In genomic region chr3:160837394-160837975, GRCh38 we compare ENCODE assay signal across 18 cellular contexts.
DNase-seq lines count a peak whose midpoint lies in the region; ATAC-seq, FAIRE-seq and TF ChIP-seq lines count a peak whose summit lies in the region.
"Had no signal": no experiment of that assay in that cellular context is flagged by ENCODE, and none has a peak within 500 bp of the region (broad histone marks: within the 10 kb centered on the region; RNA-seq: fewer than 3 reads in every experiment).

No MANE protein-coding gene starts in this region.

- H3K4me3 ChIP-seq in GM12865 (ENCODE audit: low read depth, low read length): no peak overlapping the region
- H3K4me3 ChIP-seq in Loucy (ENCODE audit: low read length, poor library complexity, severe bottlenecking): peak overlapping the region; percentile 25
- no peak overlapping the region for H3K4me3 ChIP-seq in GM12878

- 17% methylated on average over 3 of the region's 3 CpGs for WGBS in GM12878 (ENCODE audit: insufficient coverage, insufficient replicate concordance, low lambda C conversion rate, missing lambda C conversion rate)

- no peaks in the 10 kb centered on the region for H3K36me3 ChIP-seq in Loucy (ENCODE audit: insufficient read depth, low read length)
- no peaks in the 10 kb centered on the region for H3K36me3 ChIP-seq in GM12878 (ENCODE audit: control insufficient read depth in 2 of 2, insufficient read depth in 2 of 2, low read length in 1 of 2)

- H3K9ac ChIP-seq in Loucy (ENCODE audit: low read depth, low read length, poor library complexity, severe bottlenecking) (no peak overlapping the region), GM12878 (ENCODE audit: control insufficient read depth, insufficient read depth, low read length) (no peak overlapping the region)

- H3K79me2 ChIP-seq in Loucy (ENCODE audit: insufficient read depth, low read length): no peaks in the 10 kb centered on the region
- no peaks in the 10 kb centered on the region for H3K79me2 ChIP-seq in GM12878 (ENCODE audit: control insufficient read depth, insufficient read depth, low read length)

- CTCF ChIA-PET in GM12878 (lab: Yijun Ruan, JAX): no interaction called here

- intact Hi-C loops in GM12878 (cut with micrococcal nuclease; ENCODE audit: unreplicated experiment): no loop called here
- intact Hi-C loops in activated T-helper 2 cell treated with anti-CD3 and anti-CD28 coated beads, Interferon-gamma antibody, Interleukin-2, Interleukin-4, amounts not matched to agents 10 μg/mL and 5 μg/mL and 100 μg/mL, durations not matched to agents 14 hours and 24 hours and 36 hours (cut with micrococcal nuclease): no loop called here

- H3K27me3 ChIP-seq in Loucy (ENCODE audit: insufficient read depth, low read length, poor library complexity, severe bottlenecking): no peaks in the 10 kb centered on the region
- no peaks in the 10 kb centered on the region for H3K27me3 ChIP-seq in GM12878 (replicated peaks in 1 of 2; ENCODE audit: control insufficient read depth in 2 of 2, insufficient read depth in 2 of 2, low read length in 1 of 2)

- POLR2A ChIA-PET in GM12878 (lab: Charles Lee): no interaction called here

- in situ Hi-C loops in GM12878 (cut with MboI): no loop called here

- no peak for TF ChIP-seq POLR2A in GM12878 (IDR thresholded peaks at IDR 0.05; ENCODE audit: low read depth, low read length)

- no peak overlapping the region for H3K27ac ChIP-seq in GM12878 (ENCODE audit: control insufficient read depth, insufficient read depth)

- no peak for FAIRE-seq in GM12878 (lab: Jason Lieb, UNC)
- FAIRE-seq: GM12892, islet of Langerhans had no signal

- H3K4me1 ChIP-seq in Loucy (ENCODE audit: insufficient read depth, low read length, poor library complexity, severe bottlenecking) (peaks cover 22% of the 10 kb centered on the region), GM12878 (ENCODE audit: control insufficient read depth, insufficient read depth, low read length) (no peaks in the 10 kb centered on the region)

- H4K20me1 ChIP-seq in Loucy (ENCODE audit: insufficient read depth, low read length, poor library complexity, severe bottlenecking): no peaks in the 10 kb centered on the region
- H4K20me1 ChIP-seq in GM12878 (ENCODE audit: control insufficient read depth, insufficient read depth): no peaks in the 10 kb centered on the region

- no peaks in the 10 kb centered on the region for H3K27me3 Mint-ChIP-seq in nephron (ENCODE audit: low read depth)
- no peaks in the 10 kb centered on the region for H3K27me3 Mint-ChIP-seq in activated T-helper 2 cell treated with anti-CD3 and anti-CD28 coated beads, Interferon-gamma antibody, Interleukin-2, Interleukin-4, amounts not matched to agents 10 μg/mL and 5 μg/mL and 100 μg/mL, durations not matched to agents 14 hours and 24 hours and 36 hours (ENCODE audit: low read depth)
- H3K27me3 Mint-ChIP-seq: B cell had no signal

- peak overlapping the region; percentile 59 for H3K4me2 ChIP-seq in Loucy (ENCODE audit: low read depth, low read length, poor library complexity, severe bottlenecking)
- H3K4me2 ChIP-seq in GM12878 (ENCODE audit: control insufficient read depth, insufficient read depth): no peak overlapping the region

- TF ChIP-seq EP300 in GM12878 (IDR thresholded peaks at IDR 0.05; ENCODE audit: borderline replicate concordance in 1 of 2, control insufficient read depth in 1 of 2, low read depth in 2 of 2, low read length in 2 of 2): no peak

- no peaks in the 10 kb centered on the region for H3K9me2 ChIP-seq in Loucy (replicated peaks; ENCODE audit: low read depth, low read length)

- H2AFZ ChIP-seq in Loucy (ENCODE audit: low read length) (0 out of 2 replicates have a peak overlapping the region, but pooled peaks have one; percentile 19), GM12878 (ENCODE audit: control insufficient read depth, low read depth, low read length) (no peak overlapping the region)

- RAD21 ChIA-PET in GM12878 (lab: Charles Lee; ENCODE audit: unreplicated experiment): no interaction called here

- peaks cover 9% of the 10 kb centered on the region for H3K4me1 Mint-ChIP-seq in nephron
- H3K4me1 Mint-ChIP-seq in activated T-helper 2 cell treated with anti-CD3 and anti-CD28 coated beads, Interferon-gamma antibody, Interleukin-2, Interleukin-4, amounts not matched to agents 10 μg/mL and 5 μg/mL and 100 μg/mL, durations not matched to agents 14 hours and 24 hours and 36 hours (ENCODE audit: low read depth): no peaks in the 10 kb centered on the region

- TF ChIP-seq RAD21 in GM12878 (IDR thresholded peaks at IDR 0.05; ENCODE audit: insufficient read depth, low read depth, low read length): no peak

- H3F3A ChIP-seq in Loucy (ENCODE audit: low read depth): peaks cover 5% of the 10 kb centered on the region; the same call in 1 of the 2 replicates

- SMC1A ChIA-PET in GM12878 (lab: Charles Lee; ENCODE audit: uncharacterized antibody, unreplicated experiment): interaction anchor here (1.1 kb wide), 1 partner anchor 21 kb away, joined by 3 read pairs; no protein-coding TSS in a partner anchor

- peaks cover 10% of the 10 kb centered on the region for H3K9me3 Mint-ChIP-seq in nephron
- no peaks in the 10 kb centered on the region for H3K9me3 Mint-ChIP-seq in activated T-helper 2 cell treated with anti-CD3 and anti-CD28 coated beads, Interferon-gamma antibody, Interleukin-2, Interleukin-4, amounts not matched to agents 10 μg/mL and 5 μg/mL and 100 μg/mL, durations not matched to agents 14 hours and 24 hours and 36 hours

- no peak for TF ChIP-seq CTCF in GM12865 (IDR thresholded peaks at IDR 0.05; ENCODE audit: insufficient read depth, low read depth, low read length, missing control alignments)
- no peak for TF ChIP-seq CTCF in Loucy (conservative IDR thresholded peaks at IDR 0.05; ENCODE audit: low read length)
- TF ChIP-seq CTCF in GM12878 (IDR thresholded peaks at IDR 0.05 in 2 of 3, conservative IDR thresholded peaks at IDR 0.05 in 1 of 3; ENCODE audit: control insufficient read depth in 2 of 3, extremely low read depth in 1 of 3, insufficient read depth in 1 of 3, low read depth in 3 of 3, low read length in 3 of 3): no peak
- TF ChIP-seq CTCF in nephron (IDR thresholded peaks at IDR 0.05; ENCODE audit: unreplicated experiment in 3 of 3): no peak

- ATAC-seq in GM12878: no peak
- ATAC-seq: WTC11 had no signal

- H3K4me3 Mint-ChIP-seq in nephron: no peak overlapping the region
- H3K4me3 Mint-ChIP-seq in activated T-helper 2 cell treated with anti-CD3 and anti-CD28 coated beads, Interferon-gamma antibody, Interleukin-2, Interleukin-4, amounts not matched to agents 10 μg/mL and 5 μg/mL and 100 μg/mL, durations not matched to agents 14 hours and 24 hours and 36 hours (ENCODE audit: low read depth): no peak overlapping the region
- H3K4me3 Mint-ChIP-seq: activated naive CD8-positive, alpha-beta T cell; B cell; WTC11 had no signal

- peak; percentile 11 for DNase-seq in GM12865 (ENCODE audit: low read depth)
- no peak for DNase-seq in GM12878 (ENCODE audit: low read depth, low spot score)
- no peak for DNase-seq in activated CD4-positive, alpha-beta T cell treated with anti-CD3 and anti-CD28 coated beads for 48 hours
- no peak for DNase-seq in activated T-helper 2 cell treated with anti-CD3 and anti-CD28 coated beads, Interferon-gamma antibody, Interleukin-2, Interleukin-4, amounts not matched to agents 10 μg/mL and 5 μg/mL and 100 μg/mL, durations not matched to agents 14 hours and 24 hours and 36 hours (ENCODE audit: low spot score)
- no peak for DNase-seq in NCI-H1417 (lab: John Stamatoyannopoulos, UW)
- no peak for DNase-seq in RKO (ENCODE audit: low spot score)
- DNase-seq: activated CD8-positive, alpha-beta memory T cell treated with anti-CD3 and anti-CD28 coated beads, Interleukin-2, amount 50 U/mL, for 4 hours; stimulated activated CD4-positive, alpha-beta T cell treated with anti-CD3 and anti-CD28 coated beads, Interleukin-1b, Interleukin-23, amount 100 ng/mL, for 48 hours; stimulated activated CD8-positive, alpha-beta memory T cell treated with anti-CD3 and anti-CD28 coated beads, Interleukin-4, amount 100 ng/mL, for 48 hours; SW 1271; trophoblast cell had no signal

- H3K27ac Mint-ChIP-seq in nephron: peak overlapping the region in 2 of 3 experiments; percentile 62 to 88
- H3K27ac Mint-ChIP-seq in activated T-helper 2 cell treated with anti-CD3 and anti-CD28 coated beads, Interferon-gamma antibody, Interleukin-2, Interleukin-4, amounts not matched to agents 10 μg/mL and 5 μg/mL and 100 μg/mL, durations not matched to agents 14 hours and 24 hours and 36 hours: no peak overlapping the region
- H3K27ac Mint-ChIP-seq: activated naive CD8-positive, alpha-beta T cell; B cell; WTC11 had no signal

- no TSS peak for BruUV-seq in GM12878 (replicated peaks; lab: Mats Ljungman, UMichigan)

- H3K9me3 ChIP-seq in Loucy (ENCODE audit: insufficient read depth, low read depth, low read length): no peaks in the 10 kb centered on the region
- H3K9me3 ChIP-seq in GM12878 (replicated peaks; ENCODE audit: control insufficient read depth, insufficient read depth, low read length): no peaks in the 10 kb centered on the region

- H3K36me3 Mint-ChIP-seq in nephron (ENCODE audit: low read depth): peaks cover 5% of the 10 kb centered on the region
- H3K36me3 Mint-ChIP-seq in activated T-helper 2 cell treated with anti-CD3 and anti-CD28 coated beads, Interferon-gamma antibody, Interleukin-2, Interleukin-4, amounts not matched to agents 10 μg/mL and 5 μg/mL and 100 μg/mL, durations not matched to agents 14 hours and 24 hours and 36 hours (ENCODE audit: low read depth): no peaks in the 10 kb centered on the region

TF ChIP-seq in GM12878, 131 proteins besides CTCF, POLR2A, EP300 and RAD21:
- TF ChIP-seq POLR2AphosphoS2 (IDR thresholded peaks at IDR 0.05; ENCODE audit: low read depth, low read length) (no peak), RUNX3 (IDR thresholded peaks at IDR 0.05; ENCODE audit: low read length) (peak; percentile 31; the same call in 1 of the 2 replicates)
